Comparison of ENCODE assay signal across 1 cellular context in the genomic region with DNA sequence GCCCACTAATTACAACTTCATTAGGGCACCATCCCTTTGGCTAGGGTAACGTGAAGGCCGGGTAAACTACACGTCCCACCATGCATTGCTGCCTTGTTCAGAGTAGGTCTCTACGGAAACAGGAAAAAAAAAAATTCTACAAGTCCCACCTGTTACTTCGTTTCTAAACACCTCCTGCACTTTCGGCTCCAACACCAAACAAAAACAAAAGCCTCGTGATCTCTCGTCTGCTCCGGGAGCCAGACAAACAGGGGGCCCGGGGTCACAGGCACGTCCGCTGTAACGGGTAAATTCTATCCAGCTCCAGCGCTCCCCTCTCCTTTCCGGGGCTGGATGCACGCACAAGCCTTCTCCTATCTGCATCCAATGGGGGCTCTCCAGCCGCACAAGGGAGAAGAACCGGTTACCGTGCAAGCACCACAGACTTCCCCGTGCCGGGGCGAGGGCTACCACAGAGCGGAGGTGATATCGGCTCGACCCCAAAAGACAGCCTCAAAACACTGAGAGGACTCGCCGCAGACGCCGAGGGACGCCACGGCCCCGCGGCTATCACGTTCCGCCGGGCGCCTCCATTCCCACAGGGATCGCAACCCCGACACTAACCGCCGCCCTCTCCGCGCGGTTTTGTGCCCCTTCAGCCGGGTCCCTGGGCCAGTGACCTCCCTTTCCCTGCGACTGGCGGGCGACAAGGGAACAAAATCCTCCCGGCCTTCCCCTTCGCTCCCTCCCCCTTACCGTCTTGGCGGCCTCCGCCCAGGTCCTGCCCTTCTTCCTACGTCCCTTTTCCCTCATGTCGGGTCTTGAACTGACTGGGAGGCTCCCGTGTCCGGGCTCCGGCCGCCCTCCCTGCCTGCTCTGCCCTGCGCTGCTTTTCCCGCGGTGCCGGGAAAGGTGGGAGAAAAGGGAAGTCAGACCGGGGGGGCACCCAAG.
TF ChIP-seq lines count a peak whose summit lies in the region.

No MANE protein-coding gene starts in this region.

TF ChIP-seq in K562, 482 proteins besides CTCF, POLR2A, EP300 and RAD21 (continued from another document and continues in another):
- TF ChIP-seq, protein P1, sequence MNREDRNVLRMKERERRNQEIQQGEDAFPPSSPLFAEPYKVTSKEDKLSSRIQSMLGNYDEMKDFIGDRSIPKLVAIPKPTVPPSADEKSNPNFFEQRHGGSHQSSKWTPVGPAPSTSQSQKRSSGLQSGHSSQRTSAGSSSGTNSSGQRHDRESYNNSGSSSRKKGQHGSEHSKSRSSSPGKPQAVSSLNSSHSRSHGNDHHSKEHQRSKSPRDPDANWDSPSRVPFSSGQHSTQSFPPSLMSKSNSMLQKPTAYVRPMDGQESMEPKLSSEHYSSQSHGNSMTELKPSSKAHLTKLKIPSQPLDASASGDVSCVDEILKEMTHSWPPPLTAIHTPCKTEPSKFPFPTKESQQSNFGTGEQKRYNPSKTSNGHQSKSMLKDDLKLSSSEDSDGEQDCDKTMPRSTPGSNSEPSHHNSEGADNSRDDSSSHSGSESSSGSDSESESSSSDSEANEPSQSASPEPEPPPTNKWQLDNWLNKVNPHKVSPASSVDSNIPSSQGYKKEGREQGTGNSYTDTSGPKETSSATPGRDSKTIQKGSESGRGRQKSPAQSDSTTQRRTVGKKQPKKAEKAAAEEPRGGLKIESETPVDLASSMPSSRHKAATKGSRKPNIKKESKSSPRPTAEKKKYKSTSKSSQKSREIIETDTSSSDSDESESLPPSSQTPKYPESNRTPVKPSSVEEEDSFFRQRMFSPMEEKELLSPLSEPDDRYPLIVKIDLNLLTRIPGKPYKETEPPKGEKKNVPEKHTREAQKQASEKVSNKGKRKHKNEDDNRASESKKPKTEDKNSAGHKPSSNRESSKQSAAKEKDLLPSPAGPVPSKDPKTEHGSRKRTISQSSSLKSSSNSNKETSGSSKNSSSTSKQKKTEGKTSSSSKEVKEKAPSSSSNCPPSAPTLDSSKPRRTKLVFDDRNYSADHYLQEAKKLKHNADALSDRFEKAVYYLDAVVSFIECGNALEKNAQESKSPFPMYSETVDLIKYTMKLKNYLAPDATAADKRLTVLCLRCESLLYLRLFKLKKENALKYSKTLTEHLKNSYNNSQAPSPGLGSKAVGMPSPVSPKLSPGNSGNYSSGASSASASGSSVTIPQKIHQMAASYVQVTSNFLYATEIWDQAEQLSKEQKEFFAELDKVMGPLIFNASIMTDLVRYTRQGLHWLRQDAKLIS (CRISPR knock-in tag; IDR thresholded peaks at IDR 0.05): peak; percentile 74
- no peak for TF ChIP-seq SMAD1 (IDR thresholded peaks at IDR 0.05; ENCODE audit: low read depth, low read length, partially characterized antibody)
- no peak for TF ChIP-seq NCOA2 (IDR thresholded peaks at IDR 0.05; ENCODE audit: partially characterized antibody in 2 of 2)
- no peak for TF ChIP-seq POLR3G (IDR thresholded peaks at IDR 0.05; ENCODE audit: extremely low read depth, insufficient read length, insufficient replicate concordance)
- TF ChIP-seq SIX5 (IDR thresholded peaks at IDR 0.05; ENCODE audit: borderline replicate concordance in 1 of 2, insufficient read depth in 1 of 2, low read depth in 1 of 2, low read length in 2 of 2): peak; percentile 44 to 56
- no peak; the same call in 1 of the 2 replicates for TF ChIP-seq MTA3 (IDR thresholded peaks at IDR 0.05; ENCODE audit: borderline replicate concordance)
- TF ChIP-seq GATA2 (CRISPR knock-in tag; IDR thresholded peaks at IDR 0.05): no peak
- TF ChIP-seq RNF2 (IDR thresholded peaks at IDR 0.05): no peak
- TF ChIP-seq ZNF197 (CRISPR knock-in tag; IDR thresholded peaks at IDR 0.05; ENCODE audit: low read depth): no peak
- TF ChIP-seq ZFP30 (CRISPR knock-in tag; IDR thresholded peaks at IDR 0.05; ENCODE audit: borderline replicate concordance): no peak
- TF ChIP-seq SREBF2 (CRISPR knock-in tag; IDR thresholded peaks at IDR 0.05): no peak
- TF ChIP-seq, protein P2, sequence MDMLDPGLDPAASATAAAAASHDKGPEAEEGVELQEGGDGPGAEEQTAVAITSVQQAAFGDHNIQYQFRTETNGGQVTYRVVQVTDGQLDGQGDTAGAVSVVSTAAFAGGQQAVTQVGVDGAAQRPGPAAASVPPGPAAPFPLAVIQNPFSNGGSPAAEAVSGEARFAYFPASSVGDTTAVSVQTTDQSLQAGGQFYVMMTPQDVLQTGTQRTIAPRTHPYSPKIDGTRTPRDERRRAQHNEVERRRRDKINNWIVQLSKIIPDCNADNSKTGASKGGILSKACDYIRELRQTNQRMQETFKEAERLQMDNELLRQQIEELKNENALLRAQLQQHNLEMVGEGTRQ (CRISPR knock-in tag; IDR thresholded peaks at IDR 0.05): no peak
- no peak for TF ChIP-seq NR1H2 (CRISPR knock-in tag; IDR thresholded peaks at IDR 0.05)
- TF ChIP-seq TCFL5 (CRISPR knock-in tag; conservative IDR thresholded peaks at IDR 0.05): no peak
- TF ChIP-seq ZBTB8A (IDR thresholded peaks at IDR 0.05; ENCODE audit: partially characterized antibody): no peak
- TF ChIP-seq PHTF2 (CRISPR knock-in tag; IDR thresholded peaks at IDR 0.05): no peak
- TF ChIP-seq, protein P3, sequence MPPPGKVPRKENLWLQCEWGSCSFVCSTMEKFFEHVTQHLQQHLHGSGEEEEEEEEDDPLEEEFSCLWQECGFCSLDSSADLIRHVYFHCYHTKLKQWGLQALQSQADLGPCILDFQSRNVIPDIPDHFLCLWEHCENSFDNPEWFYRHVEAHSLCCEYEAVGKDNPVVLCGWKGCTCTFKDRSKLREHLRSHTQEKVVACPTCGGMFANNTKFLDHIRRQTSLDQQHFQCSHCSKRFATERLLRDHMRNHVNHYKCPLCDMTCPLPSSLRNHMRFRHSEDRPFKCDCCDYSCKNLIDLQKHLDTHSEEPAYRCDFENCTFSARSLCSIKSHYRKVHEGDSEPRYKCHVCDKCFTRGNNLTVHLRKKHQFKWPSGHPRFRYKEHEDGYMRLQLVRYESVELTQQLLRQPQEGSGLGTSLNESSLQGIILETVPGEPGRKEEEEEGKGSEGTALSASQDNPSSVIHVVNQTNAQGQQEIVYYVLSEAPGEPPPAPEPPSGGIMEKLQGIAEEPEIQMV (tag; conservative IDR thresholded peaks at IDR 0.05; ENCODE audit: low read depth): no peak
- TF ChIP-seq NFATC3 (IDR thresholded peaks at IDR 0.05): no peak
- no peak for TF ChIP-seq CHD4 (IDR thresholded peaks at IDR 0.05; ENCODE audit: insufficient read depth, insufficient replicate concordance, low read depth, low read length, poor library complexity, severe bottlenecking)
- TF ChIP-seq IRF2 (CRISPR knock-in tag; IDR thresholded peaks at IDR 0.05): no peak
- no peak for TF ChIP-seq EZH2 (IDR thresholded peaks at IDR 0.05; ENCODE audit: borderline replicate concordance, low read depth, low read length)
- no peak for TF ChIP-seq ILK (tag; IDR thresholded peaks at IDR 0.05; ENCODE audit: borderline replicate concordance, low read depth)
- peak; percentile 49; the same call in 1 of the 2 replicates for TF ChIP-seq TGIF2 (CRISPR knock-in tag; IDR thresholded peaks at IDR 0.05)
- TF ChIP-seq, protein P4, sequence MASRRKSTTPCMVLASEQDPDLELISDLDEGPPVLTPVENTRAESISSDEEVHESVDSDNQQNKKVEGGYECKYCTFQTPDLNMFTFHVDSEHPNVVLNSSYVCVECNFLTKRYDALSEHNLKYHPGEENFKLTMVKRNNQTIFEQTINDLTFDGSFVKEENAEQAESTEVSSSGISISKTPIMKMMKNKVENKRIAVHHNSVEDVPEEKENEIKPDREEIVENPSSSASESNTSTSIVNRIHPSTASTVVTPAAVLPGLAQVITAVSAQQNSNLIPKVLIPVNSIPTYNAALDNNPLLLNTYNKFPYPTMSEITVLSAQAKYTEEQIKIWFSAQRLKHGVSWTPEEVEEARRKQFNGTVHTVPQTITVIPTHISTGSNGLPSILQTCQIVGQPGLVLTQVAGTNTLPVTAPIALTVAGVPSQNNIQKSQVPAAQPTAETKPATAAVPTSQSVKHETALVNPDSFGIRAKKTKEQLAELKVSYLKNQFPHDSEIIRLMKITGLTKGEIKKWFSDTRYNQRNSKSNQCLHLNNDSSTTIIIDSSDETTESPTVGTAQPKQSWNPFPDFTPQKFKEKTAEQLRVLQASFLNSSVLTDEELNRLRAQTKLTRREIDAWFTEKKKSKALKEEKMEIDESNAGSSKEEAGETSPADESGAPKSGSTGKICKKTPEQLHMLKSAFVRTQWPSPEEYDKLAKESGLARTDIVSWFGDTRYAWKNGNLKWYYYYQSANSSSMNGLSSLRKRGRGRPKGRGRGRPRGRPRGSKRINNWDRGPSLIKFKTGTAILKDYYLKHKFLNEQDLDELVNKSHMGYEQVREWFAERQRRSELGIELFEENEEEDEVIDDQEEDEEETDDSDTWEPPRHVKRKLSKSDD (conservative IDR thresholded peaks at IDR 0.05; ENCODE audit: low read length): no peak
- no peak for TF ChIP-seq ZNF717 (CRISPR knock-in tag; IDR thresholded peaks at IDR 0.05)
- TF ChIP-seq ELF2 (CRISPR knock-in tag; IDR thresholded peaks at IDR 0.05): no peak
- TF ChIP-seq ZNF23 (CRISPR knock-in tag; IDR thresholded peaks at IDR 0.05): no peak
- TF ChIP-seq, protein P5, sequence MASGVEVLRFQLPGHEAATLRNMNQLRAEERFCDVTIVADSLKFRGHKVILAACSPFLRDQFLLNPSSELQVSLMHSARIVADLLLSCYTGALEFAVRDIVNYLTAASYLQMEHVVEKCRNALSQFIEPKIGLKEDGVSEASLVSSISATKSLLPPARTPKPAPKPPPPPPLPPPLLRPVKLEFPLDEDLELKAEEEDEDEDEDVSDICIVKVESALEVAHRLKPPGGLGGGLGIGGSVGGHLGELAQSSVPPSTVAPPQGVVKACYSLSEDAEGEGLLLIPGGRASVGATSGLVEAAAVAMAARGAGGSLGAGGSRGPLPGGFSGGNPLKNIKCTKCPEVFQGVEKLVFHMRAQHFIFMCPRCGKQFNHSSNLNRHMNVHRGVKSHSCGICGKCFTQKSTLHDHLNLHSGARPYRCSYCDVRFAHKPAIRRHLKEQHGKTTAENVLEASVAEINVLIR (CRISPR knock-in tag; IDR thresholded peaks at IDR 0.05): no peak
- no peak for TF ChIP-seq DNMT1 (IDR thresholded peaks at IDR 0.05)
- TF ChIP-seq RFX1 (IDR thresholded peaks at IDR 0.05): peak; percentile 64
- TF ChIP-seq, protein P6, sequence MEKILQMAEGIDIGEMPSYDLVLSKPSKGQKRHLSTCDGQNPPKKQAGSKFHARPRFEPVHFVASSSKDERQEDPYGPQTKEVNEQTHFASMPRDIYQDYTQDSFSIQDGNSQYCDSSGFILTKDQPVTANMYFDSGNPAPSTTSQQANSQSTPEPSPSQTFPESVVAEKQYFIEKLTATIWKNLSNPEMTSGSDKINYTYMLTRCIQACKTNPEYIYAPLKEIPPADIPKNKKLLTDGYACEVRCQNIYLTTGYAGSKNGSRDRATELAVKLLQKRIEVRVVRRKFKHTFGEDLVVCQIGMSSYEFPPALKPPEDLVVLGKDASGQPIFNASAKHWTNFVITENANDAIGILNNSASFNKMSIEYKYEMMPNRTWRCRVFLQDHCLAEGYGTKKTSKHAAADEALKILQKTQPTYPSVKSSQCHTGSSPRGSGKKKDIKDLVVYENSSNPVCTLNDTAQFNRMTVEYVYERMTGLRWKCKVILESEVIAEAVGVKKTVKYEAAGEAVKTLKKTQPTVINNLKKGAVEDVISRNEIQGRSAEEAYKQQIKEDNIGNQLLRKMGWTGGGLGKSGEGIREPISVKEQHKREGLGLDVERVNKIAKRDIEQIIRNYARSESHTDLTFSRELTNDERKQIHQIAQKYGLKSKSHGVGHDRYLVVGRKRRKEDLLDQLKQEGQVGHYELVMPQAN (IDR thresholded peaks at IDR 0.05; ENCODE audit: borderline replicate concordance): peak; percentile 58
- TF ChIP-seq POLR2AphosphoS5 (IDR thresholded peaks at IDR 0.05; ENCODE audit: control insufficient read depth, insufficient read depth, low read depth, low read length): no peak; the same call in 1 of the 2 replicates
- TF ChIP-seq ADNP (tag; IDR thresholded peaks at IDR 0.05): no peak
- TF ChIP-seq ZNF384 (IDR thresholded peaks at IDR 0.05; ENCODE audit: low read depth, low read length): peak; percentile 94
- no peak for TF ChIP-seq PHF21A (IDR thresholded peaks at IDR 0.05; ENCODE audit: borderline replicate concordance, low read depth)
- TF ChIP-seq, protein P7, sequence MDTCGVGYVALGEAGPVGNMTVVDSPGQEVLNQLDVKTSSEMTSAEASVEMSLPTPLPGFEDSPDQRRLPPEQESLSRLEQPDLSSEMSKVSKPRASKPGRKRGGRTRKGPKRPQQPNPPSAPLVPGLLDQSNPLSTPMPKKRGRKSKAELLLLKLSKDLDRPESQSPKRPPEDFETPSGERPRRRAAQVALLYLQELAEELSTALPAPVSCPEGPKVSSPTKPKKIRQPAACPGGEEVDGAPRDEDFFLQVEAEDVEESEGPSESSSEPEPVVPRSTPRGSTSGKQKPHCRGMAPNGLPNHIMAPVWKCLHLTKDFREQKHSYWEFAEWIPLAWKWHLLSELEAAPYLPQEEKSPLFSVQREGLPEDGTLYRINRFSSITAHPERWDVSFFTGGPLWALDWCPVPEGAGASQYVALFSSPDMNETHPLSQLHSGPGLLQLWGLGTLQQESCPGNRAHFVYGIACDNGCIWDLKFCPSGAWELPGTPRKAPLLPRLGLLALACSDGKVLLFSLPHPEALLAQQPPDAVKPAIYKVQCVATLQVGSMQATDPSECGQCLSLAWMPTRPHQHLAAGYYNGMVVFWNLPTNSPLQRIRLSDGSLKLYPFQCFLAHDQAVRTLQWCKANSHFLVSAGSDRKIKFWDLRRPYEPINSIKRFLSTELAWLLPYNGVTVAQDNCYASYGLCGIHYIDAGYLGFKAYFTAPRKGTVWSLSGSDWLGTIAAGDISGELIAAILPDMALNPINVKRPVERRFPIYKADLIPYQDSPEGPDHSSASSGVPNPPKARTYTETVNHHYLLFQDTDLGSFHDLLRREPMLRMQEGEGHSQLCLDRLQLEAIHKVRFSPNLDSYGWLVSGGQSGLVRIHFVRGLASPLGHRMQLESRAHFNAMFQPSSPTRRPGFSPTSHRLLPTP (IDR thresholded peaks at IDR 0.05; ENCODE audit: borderline replicate concordance, extremely low read depth, insufficient read length): no peak
- TF ChIP-seq, protein P8, sequence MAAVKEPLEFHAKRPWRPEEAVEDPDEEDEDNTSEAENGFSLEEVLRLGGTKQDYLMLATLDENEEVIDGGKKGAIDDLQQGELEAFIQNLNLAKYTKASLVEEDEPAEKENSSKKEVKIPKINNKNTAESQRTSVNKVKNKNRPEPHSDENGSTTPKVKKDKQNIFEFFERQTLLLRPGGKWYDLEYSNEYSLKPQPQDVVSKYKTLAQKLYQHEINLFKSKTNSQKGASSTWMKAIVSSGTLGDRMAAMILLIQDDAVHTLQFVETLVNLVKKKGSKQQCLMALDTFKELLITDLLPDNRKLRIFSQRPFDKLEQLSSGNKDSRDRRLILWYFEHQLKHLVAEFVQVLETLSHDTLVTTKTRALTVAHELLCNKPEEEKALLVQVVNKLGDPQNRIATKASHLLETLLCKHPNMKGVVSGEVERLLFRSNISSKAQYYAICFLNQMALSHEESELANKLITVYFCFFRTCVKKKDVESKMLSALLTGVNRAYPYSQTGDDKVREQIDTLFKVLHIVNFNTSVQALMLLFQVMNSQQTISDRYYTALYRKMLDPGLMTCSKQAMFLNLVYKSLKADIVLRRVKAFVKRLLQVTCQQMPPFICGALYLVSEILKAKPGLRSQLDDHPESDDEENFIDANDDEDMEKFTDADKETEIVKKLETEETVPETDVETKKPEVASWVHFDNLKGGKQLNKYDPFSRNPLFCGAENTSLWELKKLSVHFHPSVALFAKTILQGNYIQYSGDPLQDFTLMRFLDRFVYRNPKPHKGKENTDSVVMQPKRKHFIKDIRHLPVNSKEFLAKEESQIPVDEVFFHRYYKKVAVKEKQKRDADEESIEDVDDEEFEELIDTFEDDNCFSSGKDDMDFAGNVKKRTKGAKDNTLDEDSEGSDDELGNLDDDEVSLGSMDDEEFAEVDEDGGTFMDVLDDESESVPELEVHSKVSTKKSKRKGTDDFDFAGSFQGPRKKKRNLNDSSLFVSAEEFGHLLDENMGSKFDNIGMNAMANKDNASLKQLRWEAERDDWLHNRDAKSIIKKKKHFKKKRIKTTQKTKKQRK (IDR thresholded peaks at IDR 0.05; ENCODE audit: borderline replicate concordance, low read depth, low read length): no peak
- TF ChIP-seq ZNF766 (CRISPR knock-in tag; conservative IDR thresholded peaks at IDR 0.05): peak; percentile 32; the same call in 1 of the 2 replicates
- TF ChIP-seq KDM1A (IDR thresholded peaks at IDR 0.05): no peak
- no peak for TF ChIP-seq ZNF274 (IDR thresholded peaks at IDR 0.05; ENCODE audit: borderline replicate concordance, low read depth, low read length)
